ENCODE assay signal across 8 cellular contexts in genomic region chr1:205849619-205850355, GRCh38.
DNase-seq lines count a peak whose midpoint lies in the region; ATAC-seq and TF ChIP-seq lines count a peak whose summit lies in the region.

PM20D1 (minus strand) TSS chr1:205850132; CDS start chr1:205850072, 60 bp downstream.

- POLR2A ChIA-PET in GM10248 (lab: Yijun Ruan, JAX) = no interaction called here

- CTCF ChIA-PET in GM10248 (lab: Yijun Ruan, JAX) = interaction anchor here (1.0 to 1.9 kb wide), 5 partner anchors 13 to 364 kb away, joined by 3 to 5 read pairs (median 3); no protein-coding TSS in a partner anchor

- ATAC-seq in HG02938 (IDR thresholded peaks at IDR 0.05; ENCODE audit: unreplicated experiment) = peak; percentile 98

- TF ChIP-seq CTCF in GM10248 (IDR thresholded peaks at IDR 0.05; ENCODE audit: control extremely low read depth, extremely low read depth, low read depth, missing control alignments) = no peak

- DNase-seq in GM10248 (ENCODE audit: extremely low spot score) (peak; percentile 65), T-helper 2 cell (peak; percentile 44 to 91 (median 69)), anterior cingulate cortex (lab: John Stamatoyannopoulos, UW) (peak in 35 of 58 donors; percentile 5 to 87 (median 40)), iPS-NIHi11 (ENCODE audit: low spot score) (peak; percentile 75), NCI-H2227 treated with DMSO at 0.1 percent for 48 hours (lab: John Stamatoyannopoulos, UW) (no peak), DMS53 treated with DMSO at 0.1 percent for 48 hours (lab: John Stamatoyannopoulos, UW; ENCODE audit: unreplicated experiment) (no peak)
- peak; percentile 34 to 67 (median 49) for DNase-seq in stimulated activated CD4-positive, alpha-beta T cell treated with anti-CD3 and anti-CD28 coated beads, Interleukin-1b, Interleukin-23, amount 100 ng/mL, for 24 hours (ENCODE audit: low read depth in 4 of 4, low spot score in 1 of 4)

Comparison
In these comparisons a context has a peak if more than half of its experiments do, and no peak if none do; other contexts are left out.
1. DNase-seq: peak in GM10248 (single experiment), T-helper 2 cell (5 of 5), anterior cingulate cortex (35 of 58), iPS-NIHi11 (single experiment) and stimulated activated CD4-positive, alpha-beta T cell treated with anti-CD3 and anti-CD28 coated beads, Interleukin-1b, Interleukin-23, amount 100 ng/mL, for 24 hours (4 of 4); none in NCI-H2227 treated with DMSO at 0.1 percent for 48 hours (single experiment) and DMS53 treated with DMSO at 0.1 percent for 48 hours (single experiment).